Comparison of ENCODE assay signal across 8 cellular contexts in genomic region chr1:185439727-185440415, GRCh38.
DNase-seq lines count a peak whose midpoint lies in the region; ATAC-seq and TF ChIP-seq lines count a peak whose summit lies in the region.

No MANE protein-coding gene starts in this region.

- ATAC-seq in HG02642 (IDR thresholded peaks at IDR 0.05; ENCODE audit: poor library complexity, unreplicated experiment), result peak; percentile 71

- peak; percentile 48 for TF ChIP-seq POLR2A in erythroblast (IDR thresholded peaks at IDR 0.05; ENCODE audit: low read length)

- peak; percentile 31 for DNase-seq in activated naive CD4-positive, alpha-beta T cell treated with Interleukin-2 at 50 U/mL for 16 hours
- no peak for DNase-seq in activated naive CD4-positive, alpha-beta T cell (lab: John Stamatoyannopoulos, UW)
- peak; percentile 95 for DNase-seq in OCI-M1 (lab: John Stamatoyannopoulos, UW)
- DNase-seq in erythroblast (lab: John Stamatoyannopoulos, UW), result peak; percentile 53 to 56
- DNase-seq in stimulated activated CD4-positive, alpha-beta T cell treated with anti-CD3 and anti-CD28 coated beads, Interleukin-4, amount 100 ng/mL, for 1 hour, result peak; percentile 18
- DNase-seq in putamen (ENCODE audit: low spot score), result no peak
- no peak for DNase-seq in NCI-H2107 (lab: John Stamatoyannopoulos, UW)

Comparison
In these comparisons a context has a peak if more than half of its experiments do, and no peak if none do; other contexts are left out.
1. DNase-seq: peak in activated naive CD4-positive, alpha-beta T cell treated with Interleukin-2 at 50 U/mL for 16 hours (single experiment), OCI-M1 (single experiment), erythroblast (2 of 2) and stimulated activated CD4-positive, alpha-beta T cell treated with anti-CD3 and anti-CD28 coated beads, Interleukin-4, amount 100 ng/mL, for 1 hour (single experiment); none in activated naive CD4-positive, alpha-beta T cell (0 of 4), putamen (single experiment) and NCI-H2107 (single experiment).